Comparison of ENCODE assay signal across 24 cellular contexts in the genomic region with DNA sequence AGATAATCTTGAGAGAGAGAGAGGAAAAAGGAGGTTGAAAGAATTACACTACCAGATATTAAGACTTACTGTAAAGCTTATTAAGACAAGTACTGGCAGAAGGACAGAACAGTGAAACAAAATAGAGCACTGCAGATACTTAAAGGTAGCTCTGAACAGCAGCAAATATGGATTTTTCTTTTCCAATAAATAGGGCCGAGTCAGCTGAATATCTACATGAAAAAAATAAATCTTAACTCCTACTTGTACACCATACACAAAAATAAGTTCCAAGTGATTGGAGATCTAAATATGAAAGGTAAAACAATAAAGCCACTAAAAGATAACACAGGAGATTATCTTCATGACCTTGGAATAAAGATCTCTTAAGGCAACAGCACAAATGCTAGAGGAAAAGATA.
"Had no signal": no experiment of that assay in that cellular context is flagged by ENCODE, and none has a peak within 500 bp of the region (broad histone marks: within the 10 kb centered on the region; RNA-seq: fewer than 3 reads in every experiment).

No MANE protein-coding gene starts in this region.

- H3K27me3 ChIP-seq: brain microvascular endothelial cell, hepatocyte, stomach, suprapubic skin, tibial nerve had no signal

- H3K4me3 Mint-ChIP-seq: activated CD4-positive, alpha-beta memory T cell treated with anti-CD3 and anti-CD28 coated beads, Interleukin-2, amount 10 ng/mL, durations not matched to agents 7 days and 5 days; activated CD4-positive, alpha-beta T cell treated with anti-CD3 and anti-CD28 coated beads, Interleukin-2, amount 10 ng/mL, durations not matched to agents 24 days and 14 days; activated naive CD4-positive, alpha-beta T cell treated with anti-CD3 and anti-CD28 coated beads, Interleukin-2, amount 10 ng/mL, durations not matched to agents 7 days and 5 days; immature natural killer cell; naive B cell had no signal

- H3K36me3 ChIP-seq: brain microvascular endothelial cell had no signal

- H3K27me3 Mint-ChIP-seq: activated CD4-positive, alpha-beta memory T cell treated with anti-CD3 and anti-CD28 coated beads, Interleukin-2, amount 10 ng/mL, durations not matched to agents 7 days and 5 days; activated CD4-positive, alpha-beta T cell treated with anti-CD3 and anti-CD28 coated beads, Interleukin-2, amount 10 ng/mL, durations not matched to agents 24 days and 14 days; activated naive CD4-positive, alpha-beta T cell treated with anti-CD3 and anti-CD28 coated beads, Interleukin-2, amount 10 ng/mL, durations not matched to agents 7 days and 5 days; naive B cell had no signal

- H3K4me3 ChIP-seq: hepatocyte, lower lobe of right lung, stomach, suprapubic skin, tibial nerve had no signal

- H3K9me3 ChIP-seq: lower lobe of right lung, stomach, suprapubic skin, tibial nerve had no signal

- H3K27ac Mint-ChIP-seq: activated CD4-positive, alpha-beta memory T cell treated with anti-CD3 and anti-CD28 coated beads, Interleukin-2, amount 10 ng/mL, durations not matched to agents 7 days and 5 days; activated CD4-positive, alpha-beta T cell treated with anti-CD3 and anti-CD28 coated beads, Interleukin-2, amount 10 ng/mL, durations not matched to agents 24 days and 14 days; activated naive CD4-positive, alpha-beta T cell treated with anti-CD3 and anti-CD28 coated beads, Interleukin-2, amount 10 ng/mL, durations not matched to agents 7 days and 5 days; immature natural killer cell had no signal

- DNase-seq: activated CD4-positive, alpha-beta memory T cell treated with anti-CD3 and anti-CD28 coated beads, Interleukin-2, amount 10 ng/mL, durations not matched to agents 7 days and 5 days; activated CD4-positive, alpha-beta T cell treated with anti-CD3 and anti-CD28 coated beads, Interleukin-2, amount 10 ng/mL, durations not matched to agents 24 days and 14 days; activated naive CD4-positive, alpha-beta T cell treated with anti-CD3 and anti-CD28 coated beads, Interleukin-2, amount 10 ng/mL, durations not matched to agents 7 days and 5 days; aorta; brain microvascular endothelial cell; caudate nucleus; effector memory CD4-positive, alpha-beta T cell; glutamatergic neuron; immature natural killer cell; lower lobe of right lung; mesendoderm; naive B cell; nucleus accumbens; right cardiac atrium; stimulated activated CD4-positive, alpha-beta T cell treated with anti-CD3 and anti-CD28 coated beads, Interleukin-12 subunit alpha, Interleukin-12 subunit beta, amount 100 ng/mL, for 4 hours; stomach had no signal

- H3K27ac ChIP-seq: brain microvascular endothelial cell, hepatocyte, lower lobe of right lung, parathyroid adenoma, suprapubic skin, tibial nerve had no signal

- H3K4me1 ChIP-seq: parathyroid adenoma had no signal

- H2AFZ ChIP-seq: hepatocyte, parathyroid adenoma had no signal

- H3K9ac ChIP-seq: parathyroid adenoma had no signal

- H3K4me2 ChIP-seq: hepatocyte had no signal

- ATAC-seq: activated CD4-positive, CD25-positive, alpha-beta regulatory T cell treated with anti-CD3 and anti-CD28 coated beads, Interleukin-2, amount 50 U/mL, for 24 hours; esophagus mucosa; left lobe of liver; lower lobe of right lung; right cardiac atrium had no signal

- FAIRE-seq: frontal cortex had no signal

- H3K9me3 Mint-ChIP-seq: activated CD4-positive, alpha-beta memory T cell treated with anti-CD3 and anti-CD28 coated beads, Interleukin-2, amount 10 ng/mL, durations not matched to agents 7 days and 5 days; activated CD4-positive, alpha-beta T cell treated with anti-CD3 and anti-CD28 coated beads, Interleukin-2, amount 10 ng/mL, durations not matched to agents 24 days and 14 days; activated naive CD4-positive, alpha-beta T cell treated with anti-CD3 and anti-CD28 coated beads, Interleukin-2, amount 10 ng/mL, durations not matched to agents 7 days and 5 days; immature natural killer cell; naive B cell had no signal
